ENCODE assay signal across 1 cellular context in genomic region chr2:105403785-105404698, GRCh38.
TF ChIP-seq lines count a peak whose summit lies in the region.

No MANE protein-coding gene starts in this region.

TF ChIP-seq in K562, 482 proteins besides CTCF, POLR2A, EP300 and RAD21 (continued from another document and continues in another):
- TF ChIP-seq ZBTB40 (IDR thresholded peaks at IDR 0.05) (no peak), ZBTB40 (CRISPR knock-in tag; IDR thresholded peaks at IDR 0.05) (no peak), HOMEZ (CRISPR knock-in tag; IDR thresholded peaks at IDR 0.05) (no peak), ZBTB43 (CRISPR knock-in tag; IDR thresholded peaks at IDR 0.05) (no peak), KDM4B (IDR thresholded peaks at IDR 0.05; ENCODE audit: borderline replicate concordance in 2 of 2, low read depth in 1 of 2) (no peak), GATAD2A (IDR thresholded peaks at IDR 0.05) (no peak), GTF2E2 (tag; IDR thresholded peaks at IDR 0.05) (no peak), MGA (IDR thresholded peaks at IDR 0.05) (no peak; the same call in 1 of the 2 replicates), CREB1 (IDR thresholded peaks at IDR 0.05) (no peak), CREB1 (CRISPR knock-in tag; IDR thresholded peaks at IDR 0.05) (no peak), TOE1 (IDR thresholded peaks at IDR 0.05; ENCODE audit: borderline replicate concordance) (no peak), TOE1 (CRISPR knock-in tag; IDR thresholded peaks at IDR 0.05; ENCODE audit: borderline replicate concordance, low read depth) (no peak), RBM25 (IDR thresholded peaks at IDR 0.05; ENCODE audit: low read depth, low read length, severe bottlenecking) (no peak), PYGO2 (tag; IDR thresholded peaks at IDR 0.05) (no peak), NUFIP1 (IDR thresholded peaks at IDR 0.05; ENCODE audit: partially characterized antibody) (no peak), NR2C2 (CRISPR knock-in tag; IDR thresholded peaks at IDR 0.05) (0 out of 2 replicates have a peak, but pooled peaks have one; percentile 20), NR2C2 (tag; IDR thresholded peaks at IDR 0.05) (no peak), POLR2AphosphoS2 (IDR thresholded peaks at IDR 0.05; ENCODE audit: low read length) (no peak), RBBP5 (IDR thresholded peaks at IDR 0.05; ENCODE audit: borderline replicate concordance, insufficient read depth, low read length, poor library complexity, severe bottlenecking) (no peak), SMARCA4 (IDR thresholded peaks at IDR 0.05) (peak; percentile 33; the same call in 1 of the 2 replicates), ZNF134 (CRISPR knock-in tag; conservative IDR thresholded peaks at IDR 0.05) (no peak), ZBTB26 (CRISPR knock-in tag; IDR thresholded peaks at IDR 0.05) (no peak), PREB (CRISPR knock-in tag; IDR thresholded peaks at IDR 0.05) (no peak), FOXK1 (CRISPR knock-in tag; IDR thresholded peaks at IDR 0.05; ENCODE audit: borderline replicate concordance) (no peak), HLTF (IDR thresholded peaks at IDR 0.05) (no peak), SMAD4 (CRISPR knock-in tag; conservative IDR thresholded peaks at IDR 0.05) (peak; percentile 89; the same call in 1 of the 2 replicates), ZNF639 (CRISPR knock-in tag; conservative IDR thresholded peaks at IDR 0.05 in 1 of 2, IDR thresholded peaks at IDR 0.05 in 1 of 2) (no peak), SREBF2 (CRISPR knock-in tag; IDR thresholded peaks at IDR 0.05) (no peak)
